ENCODE assay signal across 3 cellular contexts in genomic region chr3:6622712-6623111, GRCh38.
"Had no signal": no experiment of that assay in that cellular context is flagged by ENCODE, and none has a peak within 500 bp of the region (broad histone marks: within the 10 kb centered on the region; RNA-seq: fewer than 3 reads in every experiment).

No MANE protein-coding gene starts in this region.

- DNase-seq: GDM1, GF-D8 had no signal

- ATAC-seq: GM12878 had no signal

- H3K4me3 ChIP-seq: GM12878 had no signal
